In genomic region chrX:8726031-8726652, GRCh38 we compare ENCODE assay signal across 14 cellular contexts. TPM values are rescaled to one million over a fixed set of nuclear protein-coding genes. Genes with fewer than 3 reads are reported as not detected.
A peak's percentile ranks its signal among the peaks of the same experiment; 100 is the strongest.
DNase-seq lines count a peak whose midpoint lies in the region; ATAC-seq, FAIRE-seq and TF ChIP-seq lines count a peak whose summit lies in the region.
"Had no signal": no experiment of that assay in that cellular context is flagged by ENCODE, and none has a peak within 500 bp of the region (broad histone marks: within the 10 kb centered on the region; RNA-seq: fewer than 3 reads in every experiment).

No MANE protein-coding gene starts in this region.

- TF ChIP-seq POLR2A in H1 (IDR thresholded peaks at IDR 0.05; ENCODE audit: control extremely low read depth in 1 of 2, low read depth in 2 of 2, low read length in 2 of 2) = no peak

- WGBS in H1 (ENCODE audit: extremely low coverage in 1 of 2, insufficient coverage in 1 of 2, insufficient read length in 1 of 2, insufficient replicate concordance in 2 of 2, low coverage in 1 of 2, low lambda C conversion rate in 2 of 2, missing lambda C conversion rate in 1 of 2), 2 experiments = 60% methylated on average over 6 of the region's 7 CpGs; no CpG with 5 or more reads in 1 of the 2 experiments

- H3K4me1 ChIP-seq in left ventricle myocardium inferior (no peaks in the 10 kb centered on the region), H1 (replicated peaks in 1 of 4; ENCODE audit: control insufficient read depth in 3 of 4, insufficient read depth in 4 of 4, low read length in 3 of 4) (peaks cover 5 to 32% (median 17%) of the 10 kb centered on the region in 4 experiments; a peak in 6 of 7 replicates), ascending aorta (no peaks in the 10 kb centered on the region)

- no peak overlapping the region for H2AK5ac ChIP-seq in H1 (ENCODE audit: low read depth, low read length)

- H3K27me3 ChIP-seq in left ventricle myocardium inferior (ENCODE audit: low read depth) (no peaks in the 10 kb centered on the region), H1 (replicated peaks in 1 of 4; ENCODE audit: control insufficient read depth in 3 of 4, extremely low read depth in 1 of 4, insufficient read depth in 3 of 4, low read length in 3 of 4) (no peaks in the 10 kb centered on the region; a peak in 1 of 7 replicates), ascending aorta (no peaks in the 10 kb centered on the region)

- H4K8ac ChIP-seq in H1 (ENCODE audit: extremely low read depth, insufficient read depth, low read length) = no peak overlapping the region

- H3K27ac ChIP-seq in left ventricle myocardium inferior (replicated peaks) (no peak overlapping the region), H1 (ENCODE audit: low read depth, low read length) (no peak overlapping the region), ascending aorta (no peak overlapping the region)
- H3K27ac ChIP-seq: sigmoid colon, thoracic aorta had no signal

- no peak overlapping the region for H3K23ac ChIP-seq in H1 (ENCODE audit: insufficient read length)

- ATAC-seq in left ventricle myocardium superior (peak; percentile 42), HG03097 (IDR thresholded peaks at IDR 0.05; ENCODE audit: low FRiP score, unreplicated experiment) (no peak)
- ATAC-seq: effector memory CD8-positive, alpha-beta T cell; HepG2 had no signal

- H3K79me2 ChIP-seq in H1 (ENCODE audit: control insufficient read depth in 1 of 2, insufficient read depth in 2 of 2, low read length in 2 of 2) = peaks cover 5 to 97% of the 10 kb centered on the region in 2 experiments

- H3K9ac ChIP-seq in H1 (replicated peaks in 1 of 4; ENCODE audit: extremely low read depth in 1 of 4, low read depth in 3 of 4, low read length in 3 of 4) = no peak overlapping the region

- no peak overlapping the region; the same call in 1 of the 2 replicates for H3K18ac ChIP-seq in H1 (ENCODE audit: extremely low read depth, low read length)

- H3K36me3 ChIP-seq in left ventricle myocardium inferior (no peaks in the 10 kb centered on the region), H1 (ENCODE audit: control insufficient read depth in 2 of 4, insufficient read depth in 4 of 4, low read length in 3 of 4) (peaks cover 0 to 5% (median 0%) of the 10 kb centered on the region in 4 experiments; a peak in 1 of 8 replicates), ascending aorta (no peaks in the 10 kb centered on the region)
- H3K36me3 ChIP-seq: sigmoid colon, thoracic aorta had no signal

- no peak overlapping the region for H3K14ac ChIP-seq in H1 (ENCODE audit: insufficient read length)

- peaks cover 2 to 27% of the 10 kb centered on the region in 2 experiments for H4K20me1 ChIP-seq in H1 (replicated peaks in 1 of 2; ENCODE audit: control insufficient read depth in 1 of 2, insufficient read depth in 2 of 2, low read length in 2 of 2)

- no peak overlapping the region for H2AFZ ChIP-seq in H1 (ENCODE audit: low read length)

- no peaks in the 10 kb centered on the region for H3K23me2 ChIP-seq in H1 (ENCODE audit: low read depth, low read length)

- H2BK20ac ChIP-seq in H1 (ENCODE audit: low read length) = no peak overlapping the region

- no peak overlapping the region for H3K4me3 ChIP-seq in left ventricle myocardium inferior
- H3K4me3 ChIP-seq in H1 (ENCODE audit: extremely low read depth in 1 of 4, insufficient read depth in 2 of 4, low read depth in 3 of 4, low read length in 4 of 4) = no peak overlapping the region
- H3K4me3 ChIP-seq in ascending aorta = no peak overlapping the region
- H3K4me3 ChIP-seq: sigmoid colon, thoracic aorta had no signal

- H3K56ac ChIP-seq in H1 (replicated peaks; ENCODE audit: insufficient read length, low read depth, low read length) = no peak overlapping the region

- no peak for DNase-seq in left ventricle myocardium superior
- DNase-seq in left ventricle myocardium inferior = no peak
- peak; percentile 74 for DNase-seq in NCI-H2227 (lab: John Stamatoyannopoulos, UW; ENCODE audit: unreplicated experiment)
- DNase-seq in H1 (ENCODE audit: low read depth in 1 of 2, low spot score in 2 of 2) = no peak
- DNase-seq in activated CD4-positive, alpha-beta T cell treated with anti-CD3 and anti-CD28 coated beads for 48 hours = no peak
- no peak for DNase-seq in ascending aorta (ENCODE audit: low spot score in 2 of 2)
- DNase-seq in RKO (ENCODE audit: low spot score) = no peak
- DNase-seq: effector memory CD8-positive, alpha-beta T cell; sigmoid colon; T-helper 2 cell had no signal

- no peak for TF ChIP-seq CTCF in left ventricle myocardium inferior (IDR thresholded peaks at IDR 0.05; ENCODE audit: borderline replicate concordance)
- TF ChIP-seq CTCF in H1 (IDR thresholded peaks at IDR 0.05; ENCODE audit: control extremely low read depth in 1 of 3, insufficient read depth in 1 of 3, low read depth in 1 of 3, low read length in 3 of 3) = no peak
- TF ChIP-seq CTCF in ascending aorta (IDR thresholded peaks at IDR 0.05) = no peak

- no peak overlapping the region for H4K5ac ChIP-seq in H1 (ENCODE audit: insufficient read length, low read depth, low read length)

- intact Hi-C loops in left ventricle myocardium superior (cut with micrococcal nuclease) = no loop called here
- intact Hi-C loops in left ventricle myocardium inferior (cut with micrococcal nuclease) = no loop called here
- intact Hi-C loops in ascending aorta (cut with DNase I) = no loop called here

- H4K91ac ChIP-seq in H1 (replicated peaks; ENCODE audit: insufficient read length, low read length) = no peak overlapping the region

- peak; percentile 89 for FAIRE-seq in H1 (lab: Jason Lieb, UNC)
- FAIRE-seq: HepG2 had no signal

- H2BK15ac ChIP-seq in H1 (ENCODE audit: low read length) = no peak overlapping the region

- no peak overlapping the region for H2BK5ac ChIP-seq in H1 (ENCODE audit: low read depth, low read length)

- CTCF ChIA-PET in H1 (lab: Charles Lee; ENCODE audit: partially characterized antibody) = interaction anchor here (0.9 kb wide), 1 partner anchor 13 kb away, joined by 3 read pairs; no protein-coding TSS in a partner anchor

- no peak for TF ChIP-seq EP300 in H1 (IDR thresholded peaks at IDR 0.05; ENCODE audit: borderline replicate concordance in 1 of 2, low read depth in 2 of 2, low read length in 2 of 2)

- no peak overlapping the region for H2BK12ac ChIP-seq in H1 (ENCODE audit: low read depth, low read length)

- H3K4ac ChIP-seq in H1 (replicated peaks; ENCODE audit: insufficient read length, low read depth, low read length) = no peak overlapping the region

- no peaks in the 10 kb centered on the region for H3K79me1 ChIP-seq in H1 (ENCODE audit: low read depth, low read length)

- no peaks in the 10 kb centered on the region for H3K9me3 ChIP-seq in left ventricle myocardium inferior (replicated peaks)
- H3K9me3 ChIP-seq in H1 (ENCODE audit: insufficient read depth in 2 of 2, low read depth in 1 of 2, low read length in 1 of 2) = no peaks in the 10 kb centered on the region
- H3K9me3 ChIP-seq in ascending aorta = no peaks in the 10 kb centered on the region
- H3K9me3 ChIP-seq: sigmoid colon, thoracic aorta had no signal

- H2BK120ac ChIP-seq in H1 (replicated peaks; ENCODE audit: low read depth, low read length) = no peak overlapping the region

- POLR2A ChIA-PET in H1 (lab: Charles Lee; ENCODE audit: partially characterized antibody) = no interaction called here

- peak overlapping the region; percentile 16 to 56; a peak in 2 of 4 replicates for H3K4me2 ChIP-seq in H1 (ENCODE audit: insufficient read depth in 1 of 2, low read depth in 2 of 2, low read length in 2 of 2)

- TF ChIP-seq RAD21 in H1 (IDR thresholded peaks at IDR 0.05 in 1 of 2, conservative IDR thresholded peaks at IDR 0.05 in 1 of 2; ENCODE audit: low read depth in 2 of 2, low read length in 2 of 2) = no peak

TF ChIP-seq in H1, 55 proteins besides CTCF, POLR2A, EP300 and RAD21 (continues in another document):
- TF ChIP-seq TEAD4 (IDR thresholded peaks at IDR 0.05; ENCODE audit: low read depth, low read length) (no peak), NRF1 (IDR thresholded peaks at IDR 0.05; ENCODE audit: low read depth, low read length) (no peak), BCL11A (IDR thresholded peaks at IDR 0.05; ENCODE audit: low read depth in 2 of 2, low read length in 2 of 2) (no peak)

RNA-seq across cellular contexts. Expression of gene ANOS1, which starts 5.8 kb away (rescaled TPM):
- 5.8 TPM for total RNA-seq in left ventricle myocardium superior
- 5.0 TPM for total RNA-seq in left ventricle myocardium inferior
- 57.8 and 59.0 TPM in 2 replicates for total RNA-seq in H1 (2021; fragmentation: NEBNext Ultra II Directional; extraction: Animal tissue kit (Norgen Biotek cat#: 25700))
- 20.6 and 34.4 TPM in 2 replicates for polyA plus RNA-seq in H1 (2011; rRNA removed)
- 29.0 TPM for polyA plus RNA-seq in H1 (2011; cell fraction: cytosol; rRNA removed)
- polyA plus RNA-seq in H1 (2011; cell fraction: nucleus; rRNA removed) = 39.7 TPM
- 26.4 to 40.0 TPM (median 32.5 TPM) in 4 replicates for polyA plus RNA-seq in H1 (2012, experiment 1 of 2)
- 15.0 TPM for polyA plus RNA-seq in H1 (2012, experiment 2 of 2)
- 82.8 TPM for polyA plus RNA-seq in H1 (2013, experiment 1 of 2)
- 89.3 TPM for polyA plus RNA-seq in H1 (2013, experiment 2 of 2)
- 89.8 and 138 TPM in 2 replicates for polyA minus RNA-seq in H1 (2011; rRNA and poly(A)+ RNA removed)
- 31.1 TPM for polyA minus RNA-seq in H1 (2011; cell fraction: cytosol; rRNA and poly(A)+ RNA removed)
- polyA minus RNA-seq in H1 (2011; cell fraction: nucleus; rRNA and poly(A)+ RNA removed) = 81.6 TPM
- 1.7 TPM for total RNA-seq in ascending aorta
- total RNA-seq: activated CD8-positive, alpha-beta memory T cell treated with anti-CD3 and anti-CD28 coated beads for 36 hours; HepG2 had no signal
- polyA plus RNA-seq: HepG2 had no signal
